22 cellular contexts compared by ENCODE assay signal in genomic region chr11:6628526-6628925, GRCh38.
"Had no signal": no experiment of that assay in that cellular context is flagged by ENCODE, and none has a peak within 500 bp of the region (broad histone marks: within the 10 kb centered on the region; RNA-seq: fewer than 3 reads in every experiment).

No MANE protein-coding gene starts in this region.

- H3K4me3 Mint-ChIP-seq: activated CD4-positive, alpha-beta memory T cell treated with anti-CD3 and anti-CD28 coated beads for 36 hours; activated naive CD4-positive, alpha-beta T cell treated with anti-CD3 and anti-CD28 coated beads for 36 hours; activated T-cell treated with anti-CD3 and anti-CD28 coated beads, Interleukin-2, amount 50 U/mL, for 4 hours had no signal

- H3K27me3 Mint-ChIP-seq: activated CD4-positive, alpha-beta memory T cell treated with anti-CD3 and anti-CD28 coated beads for 36 hours; activated CD4-positive, alpha-beta T cell treated with anti-CD3 and anti-CD28 coated beads, Interleukin-2, amount 10 ng/mL, durations not matched to agents 7 days and 5 days; activated naive CD8-positive, alpha-beta T cell treated with anti-CD3 and anti-CD28 coated beads, Interleukin-2, amount 10 ng/mL, durations not matched to agents 7 days and 5 days had no signal

- H3K36me3 Mint-ChIP-seq: activated naive CD8-positive, alpha-beta T cell treated with anti-CD3 and anti-CD28 coated beads, Interleukin-2, amount 10 ng/mL, durations not matched to agents 7 days and 5 days had no signal

- H3K27ac Mint-ChIP-seq: activated CD4-positive, alpha-beta memory T cell treated with anti-CD3 and anti-CD28 coated beads for 36 hours; activated CD4-positive, alpha-beta T cell treated with anti-CD3 and anti-CD28 coated beads, Interleukin-2, amount 10 ng/mL, durations not matched to agents 7 days and 5 days; activated naive CD4-positive, alpha-beta T cell treated with anti-CD3 and anti-CD28 coated beads for 36 hours had no signal

- H3K36me3 ChIP-seq: adrenal gland had no signal

- H3K9me3 Mint-ChIP-seq: activated CD4-positive, alpha-beta memory T cell treated with anti-CD3 and anti-CD28 coated beads for 36 hours; activated CD4-positive, alpha-beta T cell treated with anti-CD3 and anti-CD28 coated beads, Interleukin-2, amount 10 ng/mL, durations not matched to agents 7 days and 5 days; activated naive CD4-positive, alpha-beta T cell treated with anti-CD3 and anti-CD28 coated beads for 36 hours; activated naive CD8-positive, alpha-beta T cell treated with anti-CD3 and anti-CD28 coated beads, Interleukin-2, amount 10 ng/mL, durations not matched to agents 7 days and 5 days; activated T-cell treated with anti-CD3 and anti-CD28 coated beads, Interleukin-2, amount 50 U/mL, for 4 hours had no signal

- H3K27me3 ChIP-seq: adrenal gland had no signal

- H3K4me1 ChIP-seq: adrenal gland had no signal

- H3K4me3 ChIP-seq: adrenal gland had no signal

- H3K9me3 ChIP-seq: adrenal gland had no signal

- H3K27ac ChIP-seq: adrenal gland, KMS-11, VCaP had no signal

- DNase-seq: activated CD4-positive, alpha-beta memory T cell treated with anti-CD3 and anti-CD28 coated beads for 36 hours; activated CD4-positive, alpha-beta T cell treated with anti-CD3 and anti-CD28 coated beads, Interleukin-2, amount 10 ng/mL, durations not matched to agents 7 days and 5 days; activated CD4-positive, CD25-positive, alpha-beta regulatory T cell; activated CD8-positive, alpha-beta memory T cell treated with anti-CD3 and anti-CD28 coated beads for 24 hours; activated gamma-delta T cell; activated naive CD4-positive, alpha-beta T cell treated with anti-CD3 and anti-CD28 coated beads for 36 hours; activated naive CD8-positive, alpha-beta T cell treated with anti-CD3 and anti-CD28 coated beads, Interleukin-2, amount 10 ng/mL, durations not matched to agents 7 days and 5 days; activated T-cell treated with anti-CD3 and anti-CD28 coated beads, Interleukin-2, amount 50 U/mL, for 4 hours; adrenal gland; anterior cingulate cortex; central memory CD4-positive, alpha-beta T cell; NCI-H1092; NCI-H1417; NCI-H1930; NCI-H2171; NCI-H2227 treated with DMSO at 0.1 percent for 48 hours; NCI-H446 treated with DMSO at 0.1 percent for 48 hours; NCI-H524 treated with DMSO at 0.1 percent for 48 hours; NCI-H748 treated with DMSO at 0.1 percent for 48 hours; SIG-M5 had no signal
